In genomic region chr1:29682171-29682917, GRCh38 we compare ENCODE assay signal across 2 cellular contexts.
TF ChIP-seq lines count a peak whose summit lies in the region.

No MANE protein-coding gene starts in this region.

TF ChIP-seq in SK-N-SH, 30 proteins besides CTCF, POLR2A, EP300 and RAD21 (continued from another document):
- TF ChIP-seq, protein P1, sequence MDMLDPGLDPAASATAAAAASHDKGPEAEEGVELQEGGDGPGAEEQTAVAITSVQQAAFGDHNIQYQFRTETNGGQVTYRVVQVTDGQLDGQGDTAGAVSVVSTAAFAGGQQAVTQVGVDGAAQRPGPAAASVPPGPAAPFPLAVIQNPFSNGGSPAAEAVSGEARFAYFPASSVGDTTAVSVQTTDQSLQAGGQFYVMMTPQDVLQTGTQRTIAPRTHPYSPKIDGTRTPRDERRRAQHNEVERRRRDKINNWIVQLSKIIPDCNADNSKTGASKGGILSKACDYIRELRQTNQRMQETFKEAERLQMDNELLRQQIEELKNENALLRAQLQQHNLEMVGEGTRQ (IDR thresholded peaks at IDR 0.05; ENCODE audit: borderline replicate concordance, low read depth, low read length): no peak
- TF ChIP-seq SIN3A (IDR thresholded peaks at IDR 0.05; ENCODE audit: borderline replicate concordance, low read depth, low read length) (no peak), PBX3 (IDR thresholded peaks at IDR 0.05) (no peak), RFX5 (IDR thresholded peaks at IDR 0.05; ENCODE audit: low read length) (no peak), ZBTB33 (IDR thresholded peaks at IDR 0.05; ENCODE audit: borderline replicate concordance, low read depth) (no peak), JUND (IDR thresholded peaks at IDR 0.05) (no peak), TAF1 (IDR thresholded peaks at IDR 0.05; ENCODE audit: borderline replicate concordance, low read depth, low read length) (no peak), GABPA (IDR thresholded peaks at IDR 0.05; ENCODE audit: low read depth) (no peak), NRF1 (IDR thresholded peaks at IDR 0.05; ENCODE audit: low read depth, low read length) (no peak), FOSL2 (IDR thresholded peaks at IDR 0.05; ENCODE audit: borderline replicate concordance, low read depth) (no peak)

TF ChIP-seq in SK-N-SH treated with all-trans-retinoic acid at 6 μM for 48 hours, 23 proteins besides CTCF, POLR2A, EP300 and RAD21 (continued from another document):
- TF ChIP-seq POU6F1 (CRISPR knock-in tag; IDR thresholded peaks at IDR 0.05; ENCODE audit: borderline replicate concordance, low read depth) (no peak), TCF4 (CRISPR knock-in tag; IDR thresholded peaks at IDR 0.05; ENCODE audit: borderline replicate concordance) (no peak), SNAI2 (CRISPR knock-in tag; IDR thresholded peaks at IDR 0.05) (no peak), ZNF8 (CRISPR knock-in tag; IDR thresholded peaks at IDR 0.05) (no peak)
- TF ChIP-seq, protein P2, sequence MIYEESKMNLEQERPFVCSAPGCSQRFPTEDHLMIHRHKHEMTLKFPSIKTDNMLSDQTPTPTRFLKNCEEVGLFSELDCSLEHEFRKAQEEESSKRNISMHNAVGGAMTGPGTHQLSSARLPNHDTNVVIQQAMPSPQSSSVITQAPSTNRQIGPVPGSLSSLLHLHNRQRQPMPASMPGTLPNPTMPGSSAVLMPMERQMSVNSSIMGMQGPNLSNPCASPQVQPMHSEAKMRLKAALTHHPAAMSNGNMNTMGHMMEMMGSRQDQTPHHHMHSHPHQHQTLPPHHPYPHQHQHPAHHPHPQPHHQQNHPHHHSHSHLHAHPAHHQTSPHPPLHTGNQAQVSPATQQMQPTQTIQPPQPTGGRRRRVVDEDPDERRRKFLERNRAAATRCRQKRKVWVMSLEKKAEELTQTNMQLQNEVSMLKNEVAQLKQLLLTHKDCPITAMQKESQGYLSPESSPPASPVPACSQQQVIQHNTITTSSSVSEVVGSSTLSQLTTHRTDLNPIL (CRISPR knock-in tag; IDR thresholded peaks at IDR 0.05; ENCODE audit: low read depth): no peak
